Comparison of ENCODE assay signal across 18 cellular contexts in the genomic region with DNA sequence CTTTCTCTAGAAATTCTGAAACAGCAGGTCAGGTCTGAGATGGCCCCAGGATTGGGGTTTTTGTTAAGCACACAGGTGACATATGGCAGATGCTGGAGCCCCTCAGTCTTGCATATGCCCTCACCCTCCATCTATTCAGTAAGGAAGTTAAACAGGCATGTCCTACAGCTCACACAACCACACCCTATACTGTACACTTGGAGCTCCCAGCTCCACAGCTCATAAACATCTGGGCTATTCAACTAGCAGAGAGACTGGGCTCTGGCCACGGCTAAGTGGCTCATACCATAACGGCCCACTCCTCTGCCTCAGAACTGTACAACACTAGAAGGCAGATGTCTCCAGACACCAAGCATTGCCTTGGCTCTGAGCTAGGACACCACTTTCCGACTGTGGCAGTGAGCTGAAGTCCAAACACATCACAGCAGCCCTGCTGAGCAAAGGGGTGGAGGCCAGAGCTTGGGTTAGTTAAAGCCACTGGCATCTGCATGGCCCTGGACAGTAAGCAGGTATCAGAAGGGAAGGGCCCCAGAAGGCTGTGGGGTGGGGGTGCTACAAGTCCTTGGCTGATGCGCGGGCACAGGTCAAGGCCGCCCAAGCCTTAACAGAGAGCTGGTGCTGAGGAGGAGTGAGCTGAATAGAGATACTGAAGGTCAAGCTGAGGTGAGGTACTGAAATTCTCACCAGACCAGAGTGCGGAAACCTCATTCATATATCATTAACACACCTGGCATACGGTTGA.
DNase-seq lines count a peak whose midpoint lies in the region; ATAC-seq and TF ChIP-seq lines count a peak whose summit lies in the region.
"Had no signal": no experiment of that assay in that cellular context is flagged by ENCODE, and none has a peak within 500 bp of the region (broad histone marks: within the 10 kb centered on the region; RNA-seq: fewer than 3 reads in every experiment).

No MANE protein-coding gene starts in this region.

- H3K4me3 ChIP-seq in upper lobe of right lung: no peak overlapping the region

- DNase-seq in NCI-H82 (lab: John Stamatoyannopoulos, UW) (peak; percentile 62), NCI-H82 treated with DMSO at 0.1 percent for 48 hours (lab: John Stamatoyannopoulos, UW; ENCODE audit: unreplicated experiment) (no peak), upper lobe of right lung (no peak), ecto neural progenitor cell (ENCODE audit: low spot score) (no peak), NCI-H1930 (lab: John Stamatoyannopoulos, UW) (no peak), NCI-H2081 treated with DMSO at 0.1 percent for 48 hours (lab: John Stamatoyannopoulos, UW) (no peak)
- DNase-seq: activated CD8-positive, alpha-beta memory T cell treated with anti-CD3 and anti-CD28 coated beads, Interleukin-2, amount 50 U/mL, for 48 hours; anterior cingulate cortex; DMS153; effector memory CD8-positive, alpha-beta T cell; head of caudate nucleus; Kasumi-1; NCI-H226; nucleus accumbens; stimulated activated naive CD8-positive, alpha-beta T cell treated with anti-CD3 and anti-CD28 coated beads, Interleukin-15, amount 100 ng/mL, for 72 hours had no signal

- no peaks in the 10 kb centered on the region for H3K36me3 ChIP-seq in upper lobe of right lung

- H3K27ac ChIP-seq in upper lobe of right lung: no peak overlapping the region

- intact Hi-C loops in upper lobe of right lung (cut with DNase I): no loop called here

- H3K4me1 ChIP-seq in upper lobe of right lung: peaks cover 9% of the 10 kb centered on the region

- no peaks in the 10 kb centered on the region for H3K9me3 ChIP-seq in upper lobe of right lung

- no peak for TF ChIP-seq CTCF in upper lobe of right lung (IDR thresholded peaks at IDR 0.05)

- H3K27me3 ChIP-seq in upper lobe of right lung: no peaks in the 10 kb centered on the region

- ATAC-seq in HG02642 (IDR thresholded peaks at IDR 0.05; ENCODE audit: poor library complexity, unreplicated experiment) (peak; percentile 57), HG03521 (IDR thresholded peaks at IDR 0.05; ENCODE audit: unreplicated experiment) (peak; percentile 43), upper lobe of right lung (peak; percentile 36)
- ATAC-seq: effector memory CD8-positive, alpha-beta T cell; left lobe of liver; stimulated activated naive CD8-positive, alpha-beta T cell treated with anti-CD3 and anti-CD28 coated beads, Interleukin-15, amount 100 ng/mL, for 72 hours had no signal
